In genomic region chr13:77898097-77898496, GRCh38 we compare ENCODE assay signal across 9 cellular contexts. TPM values are rescaled to one million over a fixed set of nuclear protein-coding genes. Genes with fewer than 3 reads are reported as not detected.
A peak's percentile ranks its signal among the peaks of the same experiment; 100 is the strongest.
DNase-seq lines count a peak whose midpoint lies in the region; ATAC-seq and TF ChIP-seq lines count a peak whose summit lies in the region.
"Had no signal": no experiment of that assay in that cellular context is flagged by ENCODE, and none has a peak within 500 bp of the region (broad histone marks: within the 10 kb centered on the region; RNA-seq: fewer than 3 reads in every experiment).

No MANE protein-coding gene starts in this region.

- no TSS peak for BruUV-seq in OCI-LY7 (replicated peaks; lab: Mats Ljungman, UMichigan)

- no peak for TF ChIP-seq POLR2A in upper lobe of left lung (IDR thresholded peaks at IDR 0.05)

- H3K27me3 ChIP-seq in upper lobe of left lung: no peaks in the 10 kb centered on the region

- H3K27ac ChIP-seq in upper lobe of left lung: peak overlapping the region; percentile 15 to 78 (median 62)
- H3K27ac ChIP-seq in OCI-LY7 (ENCODE audit: low read depth, low read length, poor library complexity, severe bottlenecking): no peak overlapping the region

- no peak for TF ChIP-seq CTCF in cardiac fibroblast (IDR thresholded peaks at IDR 0.05; ENCODE audit: low read depth, low read length)
- TF ChIP-seq CTCF in upper lobe of left lung (IDR thresholded peaks at IDR 0.05): no peak
- no peak for TF ChIP-seq CTCF in OCI-LY7 (conservative IDR thresholded peaks at IDR 0.05; ENCODE audit: low read length)

- no peaks in the 10 kb centered on the region for H4K20me1 ChIP-seq in OCI-LY7 (ENCODE audit: insufficient read depth, low read length)

- H2AFZ ChIP-seq in OCI-LY7 (ENCODE audit: low read length): no peak overlapping the region

- no peaks in the 10 kb centered on the region for H3K9me2 ChIP-seq in OCI-LY7 (ENCODE audit: insufficient read depth, low read length)

- CTCF ChIA-PET in OCI-LY7 (lab: Charles Lee; ENCODE audit: unreplicated experiment): no interaction called here

- WGBS in upper lobe of left lung, 2 donors: 37 to 43% methylated on average over 4 of the region's 4 CpGs

- no peaks in the 10 kb centered on the region for H3K79me2 ChIP-seq in OCI-LY7 (ENCODE audit: insufficient read depth, low read depth, low read length)

- intact Hi-C loops in OCI-LY7 (cut with micrococcal nuclease; ENCODE audit: unreplicated experiment): no loop called here

- ATAC-seq in HG03066 (IDR thresholded peaks at IDR 0.05; ENCODE audit: low read depth, unreplicated experiment): peak; percentile 98
- no peak for ATAC-seq in upper lobe of left lung (ENCODE audit: low FRiP score in 2 of 2)
- ATAC-seq: activated naive CD4-positive, alpha-beta T cell treated with anti-CD3 and anti-CD28 coated beads, Interleukin-2, amount 50 U/mL, for 72 hours had no signal

- peaks cover 0 to 11% (median 2%) of the 10 kb centered on the region in 4 donors for H3K9me3 ChIP-seq in upper lobe of left lung
- H3K9me3 ChIP-seq in OCI-LY7 (ENCODE audit: low read length): no peaks in the 10 kb centered on the region

- H3K36me3 ChIP-seq in upper lobe of left lung: peaks cover 0 to 6% (median 2%) of the 10 kb centered on the region in 4 donors
- no peaks in the 10 kb centered on the region for H3K36me3 ChIP-seq in OCI-LY7 (ENCODE audit: insufficient read depth, low read length)

- POLR2A ChIA-PET in OCI-LY7 (lab: Charles Lee): interaction anchor here (0.6 to 1.4 kb wide), 6 partner anchors 10 to 90 kb away, joined by 3 to 4 read pairs (median 4); no protein-coding TSS in a partner anchor

- no peak overlapping the region for H3K4me2 ChIP-seq in OCI-LY7 (ENCODE audit: low read length)

- DNase-seq in NOMO-1 treated with DMSO at 0.1 percent for 48 hours (lab: John Stamatoyannopoulos, UW; ENCODE audit: unreplicated experiment) (peak; percentile 27), NOMO-1 treated with dmso at 0.1 percent for 144 hours (lab: John Stamatoyannopoulos, UW; ENCODE audit: unreplicated experiment) (no peak), cardiac fibroblast (ENCODE audit: low read depth in 2 of 2) (peak; percentile 72 to 86), upper lobe of left lung (no peak), OCI-LY7 (ENCODE audit: low spot score) (no peak), putamen (ENCODE audit: low spot score) (no peak), HUDEP-2 (lab: John Stamatoyannopoulos, UW; ENCODE audit: unreplicated experiment in 76 of 76) (no peak)

- peak in 1 of 4 donors; percentile 39 for TF ChIP-seq EP300 in upper lobe of left lung (IDR thresholded peaks at IDR 0.05)

- no peak overlapping the region for H3K4me3 ChIP-seq in cardiac fibroblast (replicated peaks in 1 of 2; ENCODE audit: low read depth in 2 of 2, low read length in 2 of 2)
- peak overlapping the region in 1 of 4 donors; percentile 5 for H3K4me3 ChIP-seq in upper lobe of left lung
- H3K4me3 ChIP-seq in OCI-LY7 (ENCODE audit: low read depth, low read length, poor library complexity, severe bottlenecking): no peak overlapping the region

- H3K4me1 ChIP-seq in upper lobe of left lung (peaks cover 7 to 17% (median 10%) of the 10 kb centered on the region in 4 donors), OCI-LY7 (ENCODE audit: insufficient read depth, low read length, poor library complexity, severe bottlenecking) (no peaks in the 10 kb centered on the region)

RNA-seq across cellular contexts. Expression of gene EDNRB, which starts 20.5 kb away (rescaled TPM):
- 100 to 1,000 TPM in 1 of 6 donors, 10 to 100 TPM in 5; 28.5 to 146 (median 52.4) TPM for total RNA-seq in upper lobe of left lung
- total RNA-seq in OCI-LY7 (2014; rRNA removed; shearing (Covaris generic)): not detected in 2 replicates
- total RNA-seq in OCI-LY7 (2022): not detected in 2 replicates
- total RNA-seq: activated naive CD4-positive, alpha-beta T cell treated with anti-CD3 and anti-CD28 coated beads, Interleukin-2, amount 50 U/mL, for 72 hours had no signal

Comparison
In these comparisons a context has a peak if more than half of its experiments do, and no peak if none do; other contexts are left out.
1. DNase-seq: peak in NOMO-1 treated with DMSO at 0.1 percent for 48 hours (single experiment) and cardiac fibroblast (2 of 2); none in NOMO-1 treated with dmso at 0.1 percent for 144 hours (single experiment), upper lobe of left lung (0 of 2), OCI-LY7 (single experiment), putamen (single experiment) and HUDEP-2 (0 of 76).
2. RNA of gene EDNRB, which starts 20.5 kb away (total RNA-seq): 28.5 to 146 TPM in upper lobe of left lung; not detected in OCI-LY7; every median in the first group is over 10 times any median in the second.